29 cellular contexts compared by ENCODE assay signal in genomic region chr14:94890755-94891154, GRCh38.
"Had no signal": no experiment of that assay in that cellular context is flagged by ENCODE, and none has a peak within 500 bp of the region (broad histone marks: within the 10 kb centered on the region; RNA-seq: fewer than 3 reads in every experiment).

No MANE protein-coding gene starts in this region.

- DNase-seq: activated CD4-positive, alpha-beta memory T cell treated with anti-CD3 and anti-CD28 coated beads for 36 hours; activated CD4-positive, alpha-beta T cell treated with anti-CD3 and anti-CD28 coated beads for 36 hours; activated CD4-positive, alpha-beta T cell treated with anti-CD3 and anti-CD28 coated beads, Interleukin-2, amount 10 ng/mL, durations not matched to agents 7 days and 5 days; activated CD8-positive, alpha-beta memory T cell treated with anti-CD3 and anti-CD28 coated beads, Interleukin-2, amount 50 U/mL, for 4 hours; activated naive CD4-positive, alpha-beta T cell treated with anti-CD3 and anti-CD28 coated beads, Interleukin-2, amount 10 ng/mL, durations not matched to agents 7 days and 5 days; activated naive CD8-positive, alpha-beta T cell treated with anti-CD3 and anti-CD28 coated beads, Interleukin-2, amount 50 U/mL, for 24 hours; activated T-cell treated with anti-CD3 and anti-CD28 coated beads for 4 hours; activated T-cell treated with anti-CD3 and anti-CD28 coated beads, Interleukin-2, amount 50 U/mL, for 4 hours; anterior cingulate cortex; Kasumi-1; KG1; MM.1S; MV-4-11; NCI-H1092; NCI-H1436 treated with DMSO at 0.1 percent for 48 hours; NCI-H1694 treated with DMSO at 0.1 percent for 48 hours; NCI-H2029; NCI-H2107; NCI-H226; NCI-H446 treated with DMSO at 0.1 percent for 48 hours; NCI-H524; NK-92 treated with Interleukin-12 subunit alpha and Interleukin-12 subunit beta, amount 100 ng/mL, for 24 hours; PC-3; Peyer's patch; RPMI8226; SHP77 treated with DMSO at 0.1 percent for 48 hours; SK-N-SH had no signal

- H3K27me3 ChIP-seq: Peyer's patch, SJSA1 had no signal

- H3K36me3 ChIP-seq: cardiac muscle cell, Peyer's patch, SJSA1 had no signal

- H3K4me2 ChIP-seq: SK-N-SH had no signal

- H3K27ac ChIP-seq: cardiac muscle cell, Peyer's patch, SJSA1 had no signal

- H3K4me1 ChIP-seq: Peyer's patch, SJSA1 had no signal

- H3K9me3 ChIP-seq: Peyer's patch, SJSA1, SK-N-SH had no signal

- H3K9ac ChIP-seq: SK-N-SH had no signal

- H3K4me3 ChIP-seq: cardiac muscle cell, Peyer's patch, SJSA1 had no signal
